ENCODE assay signal across 7 cellular contexts in genomic region chr20:63538204-63539091, GRCh38. TPM values are rescaled to one million over a fixed set of nuclear protein-coding genes. Genes with fewer than 3 reads are reported as not detected.
DNase-seq lines count a peak whose midpoint lies in the region; ATAC-seq and TF ChIP-seq lines count a peak whose summit lies in the region.
"Had no signal": no experiment of that assay in that cellular context is flagged by ENCODE, and none has a peak within 500 bp of the region (broad histone marks: within the 10 kb centered on the region; RNA-seq: fewer than 3 reads in every experiment).

No MANE protein-coding gene starts in this region.

- no peaks in the 10 kb centered on the region for H4K20me1 ChIP-seq in KMS-11 (ENCODE audit: insufficient read depth)

- peak overlapping the region; percentile 17; the same call in 1 of the 2 replicates for H3K4me2 ChIP-seq in KMS-11

- TF ChIP-seq CTCF in AG04450 (IDR thresholded peaks at IDR 0.05; ENCODE audit: low read depth, low read length) (no peak), KMS-11 (conservative IDR thresholded peaks at IDR 0.05; ENCODE audit: low read depth, low read length) (peak; percentile 30), brain microvascular endothelial cell (IDR thresholded peaks at IDR 0.05; ENCODE audit: low read depth, low read length, missing control alignments) (no peak), omental fat pad (IDR thresholded peaks at IDR 0.05) (no peak)

- peaks cover 10% of the 10 kb centered on the region for H3K4me1 ChIP-seq in KMS-11 (ENCODE audit: low read depth, poor library complexity, severe bottlenecking)

- no peaks in the 10 kb centered on the region; the same call in 1 of the 2 replicates for H3K9me3 ChIP-seq in AG04450 (ENCODE audit: control insufficient read depth, insufficient read depth, low read length)

- ATAC-seq in omental fat pad (ENCODE audit: low FRiP score): peak; percentile 11

- H3K4me3 ChIP-seq in AG04450 (ENCODE audit: low read depth, low read length) (peak overlapping the region; percentile 46), KMS-11 (IDR thresholded peaks at IDR 0.05; ENCODE audit: insufficient read depth, low read depth, low read length) (no peak overlapping the region), brain microvascular endothelial cell (ENCODE audit: low read depth, low read length) (peak overlapping the region; percentile 36)

- POLR2A ChIA-PET in AG04450 (lab: Yijun Ruan, JAX): interaction anchor here (1.0 to 1.8 kb wide), 5 partner anchors 17 to 327 kb away, joined by 3 to 12 read pairs (median 3); partner anchors contain the start of genes GMEB2, PPDPF, RTEL1 and TPD52L2

- DNase-seq in AG04450 (ENCODE audit: low read depth, low spot score) (no peak), brain microvascular endothelial cell (no peak), omental fat pad (ENCODE audit: low spot score) (no peak), NCI-H2227 treated with DMSO at 0.1 percent for 48 hours (lab: John Stamatoyannopoulos, UW) (no peak), amniotic stem cell (lab: John Stamatoyannopoulos, UW) (no peak)

- no peak overlapping the region for H3K27ac ChIP-seq in AG04450 (ENCODE audit: low read depth, low read length)
- no peak overlapping the region for H3K27ac ChIP-seq in KMS-11
- no peak overlapping the region for H3K27ac ChIP-seq in brain microvascular endothelial cell

- no peaks in the 10 kb centered on the region for H3K79me2 ChIP-seq in KMS-11 (ENCODE audit: insufficient read depth, low read depth)

- H2AFZ ChIP-seq in KMS-11 (ENCODE audit: low read depth): peak overlapping the region; percentile 93; the same call in 1 of the 2 replicates

- CTCF ChIA-PET in AG04450 (lab: Charles Lee): interaction anchor here (0.7 to 2.7 kb wide), 25 partner anchors 8 to 691 kb away, joined by 3 to 24 read pairs (median 4); partner anchors contain the start of genes HELZ2, LIME1, PRPF6 and SAMD10

- H3K9ac ChIP-seq in KMS-11: no peak overlapping the region; the same call in 1 of the 2 replicates

- no peaks in the 10 kb centered on the region for H3K36me3 ChIP-seq in KMS-11 (ENCODE audit: insufficient read depth)
- no peaks in the 10 kb centered on the region for H3K36me3 ChIP-seq in brain microvascular endothelial cell (replicated peaks)

- in situ Hi-C loops in brain microvascular endothelial cell (cut with HindIII; ENCODE audit: low pct_ligation_motif_present, low sequenced_read_pairs): no loop called here

- H3K27me3 ChIP-seq in AG04450 (ENCODE audit: control insufficient read depth, insufficient read depth, low read length) (peaks cover 6% of the 10 kb centered on the region), KMS-11 (ENCODE audit: insufficient read depth, low read depth) (peaks cover 53% of the 10 kb centered on the region), brain microvascular endothelial cell (replicated peaks) (no peaks in the 10 kb centered on the region)

RNA-seq across cellular contexts. Expression of gene PTK6, which starts 1.3 kb away (rescaled TPM):
- 0.02 TPM in 1 of 2 replicates, not detected in the other for polyA plus RNA-seq in AG04450 (2011; rRNA removed)
- not detected in 2 replicates for polyA minus RNA-seq in AG04450 (2011; rRNA and poly(A)+ RNA removed)
- under 1 TPM in 3 of 4 donors, not detected in 1; 0.12 to 0.63 (median 0.28) TPM for total RNA-seq in omental fat pad
- total RNA-seq: skeletal muscle tissue had no signal

RNA-seq across cellular contexts. Expression of gene SRMS, which starts 9.1 kb away (rescaled TPM):
- polyA plus RNA-seq in AG04450 (2011; rRNA removed): not detected in 2 replicates
- not detected in 2 replicates for polyA minus RNA-seq in AG04450 (2011; rRNA and poly(A)+ RNA removed)
- total RNA-seq in omental fat pad: not detected
- total RNA-seq: skeletal muscle tissue had no signal

RNA-seq across cellular contexts. Expression of gene FNDC11, which starts 15.5 kb away (rescaled TPM):
- 0.64 and 0.76 TPM in 2 replicates for polyA plus RNA-seq in AG04450 (2011; rRNA removed)
- polyA minus RNA-seq in AG04450 (2011; rRNA and poly(A)+ RNA removed): 0.32 and 0.35 TPM in 2 replicates
- total RNA-seq in omental fat pad: under 1 TPM in 2 of 4 donors, not detected in 2; 0.19 to 0.38 TPM

RNA-seq across cellular contexts. Expression of gene PPDPF, which starts 17.9 kb away (rescaled TPM):
- 13.5 and 21.7 TPM in 2 replicates for polyA plus RNA-seq in AG04450 (2011; rRNA removed)
- 16.9 and 24.9 TPM in 2 replicates for polyA minus RNA-seq in AG04450 (2011; rRNA and poly(A)+ RNA removed)
- total RNA-seq in omental fat pad: 100 to 1,000 TPM in 1 of 4 donors, 10 to 100 TPM in 3; 22.2 to 108 (median 75.8) TPM

RNA-seq across cellular contexts. Expression of gene HELZ2, which starts 35.6 kb away (rescaled TPM):
- 4.6 and 7.0 TPM in 2 replicates for polyA plus RNA-seq in AG04450 (2011; rRNA removed)
- polyA minus RNA-seq in AG04450 (2011; rRNA and poly(A)+ RNA removed): 21.1 and 27.3 TPM in 2 replicates
- 10 to 100 TPM; 12.1 to 58.1 (median 31.8) TPM for total RNA-seq in omental fat pad
